22 cellular contexts compared by ENCODE assay signal in genomic region chr17:38087344-38087743, GRCh38. TPM values are rescaled to one million over a fixed set of nuclear protein-coding genes. Genes with fewer than 3 reads are reported as not detected.
"Had no signal": no experiment of that assay in that cellular context is flagged by ENCODE, and none has a peak within 500 bp of the region (broad histone marks: within the 10 kb centered on the region; RNA-seq: fewer than 3 reads in every experiment).

No MANE protein-coding gene starts in this region.

RNA-seq across cellular contexts. Expression of gene TBC1D3C, which starts 18.9 kb away (rescaled TPM):
- total RNA-seq: hepatocyte; kidney epithelial cell; mesothelial cell of epicardium; mononuclear cell; naive thymus-derived CD4-positive, alpha-beta T cell; natural killer cell treated with Interleukin-12 subunit alpha and Interleukin-12 subunit beta and Interleukin-15 and Interleukin-18, amount 100 ng/mL, for 72 hours; osteoblast; prostate gland; right lobe of liver; skeletal muscle tissue; smooth muscle cell; stomach; thyroid gland; transverse colon; vagina had no signal
- polyA plus RNA-seq: hepatocyte; naive thymus-derived CD4-positive, alpha-beta T cell; smooth muscle cell had no signal

RNA-seq across cellular contexts. Expression of gene TBC1D3E, which starts 40.4 kb away (rescaled TPM):
- total RNA-seq: hepatocyte, kidney epithelial cell, left lobe of liver, lower leg skin, lung, mesothelial cell of epicardium, mononuclear cell, myocyte, osteoblast, pancreas, prostate gland, right lobe of liver, skeletal muscle tissue, smooth muscle cell, thyroid gland, transverse colon, upper lobe of left lung, vagina had no signal
- polyA plus RNA-seq: hepatocyte; lung; naive thymus-derived CD4-positive, alpha-beta T cell; neural cell; pancreas; smooth muscle cell; stomach had no signal
